25 cellular contexts compared by ENCODE assay signal in genomic region chr2:205996156-205996555, GRCh38.
"Had no signal": no experiment of that assay in that cellular context is flagged by ENCODE, and none has a peak within 500 bp of the region (broad histone marks: within the 10 kb centered on the region; RNA-seq: fewer than 3 reads in every experiment).

No MANE protein-coding gene starts in this region.

- H3K4me3 ChIP-seq: body of pancreas, cardiac muscle cell, heart right ventricle, left ventricle myocardium inferior, neural progenitor cell, spleen, testis, uterus had no signal

- H3K27ac ChIP-seq: body of pancreas, cardiac muscle cell, heart right ventricle, left ventricle myocardium inferior, neural progenitor cell, spleen, testis, uterus, WERI-Rb-1 had no signal

- H3K27ac Mint-ChIP-seq: activated CD4-positive, alpha-beta T cell treated with anti-CD3 and anti-CD28 coated beads, Interleukin-2, amount 10 ng/mL, durations not matched to agents 7 days and 5 days; activated naive CD8-positive, alpha-beta T cell treated with anti-CD3 and anti-CD28 coated beads, Interleukin-2, amount 50 U/mL, for 24 hours; activated T-helper 2 cell treated with anti-CD3 and anti-CD28 coated beads, Interferon-gamma antibody, Interleukin-2, Interleukin-4, amounts not matched to agents 10 μg/mL and 5 μg/mL and 100 μg/mL, durations not matched to agents 14 hours and 24 hours and 36 hours; dendritic cell treated with granulocyte-macrophage colony-stimulating factor and Interleukin-4, amounts not matched to agents 40 ng/mL and 50 ng/mL, for 4 days; mesothelial cell of epicardium; neural progenitor cell; T-helper 2 cell treated with Interferon-gamma antibody and Interleukin-4, amounts not matched to agents 5 μg/mL and 100 μg/mL, for 36 hours had no signal

- H3K27me3 Mint-ChIP-seq: activated CD4-positive, alpha-beta T cell treated with anti-CD3 and anti-CD28 coated beads, Interleukin-2, amount 10 ng/mL, durations not matched to agents 7 days and 5 days; activated naive CD8-positive, alpha-beta T cell treated with anti-CD3 and anti-CD28 coated beads, Interleukin-2, amount 50 U/mL, for 24 hours; dendritic cell treated with granulocyte-macrophage colony-stimulating factor and Interleukin-4, amounts not matched to agents 40 ng/mL and 50 ng/mL, for 4 days; naive thymus-derived CD8-positive, alpha-beta T cell had no signal

- H3K4me1 Mint-ChIP-seq: activated CD4-positive, alpha-beta T cell treated with anti-CD3 and anti-CD28 coated beads, Interleukin-2, amount 10 ng/mL, durations not matched to agents 7 days and 5 days; neural progenitor cell had no signal

- H3K27me3 ChIP-seq: body of pancreas, cardiac muscle cell, heart right ventricle, neural progenitor cell, spleen, testis, uterus had no signal

- ATAC-seq: activated naive CD8-positive, alpha-beta T cell treated with anti-CD3 and anti-CD28 coated beads, Interleukin-2, amount 50 U/mL, for 24 hours; body of pancreas; heart right ventricle; naive thymus-derived CD8-positive, alpha-beta T cell had no signal

- H3K36me3 ChIP-seq: neural progenitor cell, uterus, WERI-Rb-1 had no signal

- H3K4me3 Mint-ChIP-seq: activated CD4-positive, alpha-beta T cell treated with anti-CD3 and anti-CD28 coated beads, Interleukin-2, amount 10 ng/mL, durations not matched to agents 7 days and 5 days; activated naive CD8-positive, alpha-beta T cell treated with anti-CD3 and anti-CD28 coated beads, Interleukin-2, amount 50 U/mL, for 24 hours; dendritic cell treated with granulocyte-macrophage colony-stimulating factor and Interleukin-4, amounts not matched to agents 40 ng/mL and 50 ng/mL, for 4 days; mesothelial cell of epicardium; naive thymus-derived CD8-positive, alpha-beta T cell; neural progenitor cell; T-helper 2 cell treated with Interferon-gamma antibody and Interleukin-4, amounts not matched to agents 5 μg/mL and 100 μg/mL, for 36 hours had no signal

- H3K9me3 ChIP-seq: body of pancreas, heart right ventricle, left ventricle myocardium inferior, spleen, testis, uterus had no signal

- H3K4me1 ChIP-seq: body of pancreas, heart right ventricle, left ventricle myocardium inferior, testis, uterus had no signal

- H3K9me3 Mint-ChIP-seq: activated CD4-positive, alpha-beta T cell treated with anti-CD3 and anti-CD28 coated beads, Interleukin-2, amount 10 ng/mL, durations not matched to agents 7 days and 5 days; activated naive CD8-positive, alpha-beta T cell treated with anti-CD3 and anti-CD28 coated beads, Interleukin-2, amount 50 U/mL, for 24 hours; activated T-helper 2 cell treated with anti-CD3 and anti-CD28 coated beads, Interferon-gamma antibody, Interleukin-2, Interleukin-4, amounts not matched to agents 10 μg/mL and 5 μg/mL and 100 μg/mL, durations not matched to agents 14 hours and 24 hours and 36 hours; dendritic cell treated with granulocyte-macrophage colony-stimulating factor and Interleukin-4, amounts not matched to agents 40 ng/mL and 50 ng/mL, for 4 days; naive thymus-derived CD8-positive, alpha-beta T cell; neural progenitor cell; T-helper 2 cell treated with Interferon-gamma antibody and Interleukin-4, amounts not matched to agents 5 μg/mL and 100 μg/mL, for 36 hours had no signal

- DNase-seq: activated CD4-positive, alpha-beta T cell treated with anti-CD3 and anti-CD28 coated beads, Interleukin-2, amount 10 ng/mL, durations not matched to agents 7 days and 5 days; activated CD4-positive, CD25-positive, alpha-beta regulatory T cell treated with anti-CD3 and anti-CD28 coated beads, Interleukin-2, amount 50 U/mL, for 72 hours; activated naive CD4-positive, alpha-beta T cell; activated naive CD8-positive, alpha-beta T cell treated with anti-CD3 and anti-CD28 coated beads, Interleukin-2, amount 50 U/mL, for 24 hours; activated T-cell treated with anti-CD3 and anti-CD28 coated beads, Interleukin-2, amount 50 U/mL, for 1 hour; anterior cingulate cortex; body of pancreas; effector CD4-positive, alpha-beta T cell; heart right ventricle; kidney glomerular epithelial cell; left ventricle myocardium inferior; naive thymus-derived CD8-positive, alpha-beta T cell; spleen; stimulated activated CD4-positive, alpha-beta T cell treated with anti-CD3 and anti-CD28 coated beads, Interleukin-4, amount 100 ng/mL, for 1 hour; stimulated activated naive CD4-positive, alpha-beta T cell; testis; trophoblast cell; uterus; WERI-Rb-1 had no signal
